8 cellular contexts compared by ENCODE assay signal in the genomic region with DNA sequence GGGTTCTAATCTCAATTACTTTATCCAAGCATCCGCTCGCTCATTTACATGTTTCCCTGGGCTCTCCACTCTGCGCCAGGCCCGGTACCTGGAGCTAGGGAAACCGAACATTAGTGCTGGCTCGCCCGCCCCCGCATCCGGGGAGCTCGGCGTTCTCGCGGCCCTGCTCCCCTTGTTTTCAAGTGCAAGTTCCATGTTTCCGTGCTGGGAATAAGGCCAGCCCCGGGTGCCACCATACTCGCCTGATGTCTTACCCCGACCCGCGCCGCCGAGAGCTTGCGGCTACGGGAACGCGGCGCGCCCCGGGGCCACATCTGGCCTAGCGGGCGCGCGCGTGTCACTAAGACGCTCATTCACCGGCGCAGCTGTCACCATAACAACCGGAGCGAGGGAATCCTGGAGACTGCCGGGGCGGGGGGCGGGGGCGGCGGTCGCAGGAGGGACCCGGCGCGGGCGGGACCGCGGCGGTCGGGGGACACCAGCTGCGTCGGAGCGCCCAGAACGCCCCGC. TPM values are rescaled to one million over a fixed set of nuclear protein-coding genes. Genes with fewer than 3 reads are reported as not detected.
A peak's percentile ranks its signal among the peaks of the same experiment; 100 is the strongest.
DNase-seq lines count a peak whose midpoint lies in the region; ATAC-seq and TF ChIP-seq lines count a peak whose summit lies in the region.

Gene NEURL1, plus strand, starts transcription at position 344 of the 510 bp plus-strand sequence. CDS start 683 bp downstream, outside the sequence.

- H3K36me3 Mint-ChIP-seq in activated T-helper 17 cell treated with anti-CD3 and anti-CD28 coated beads, Interleukin-2, amount 50 U/mL, for 72 hours (ENCODE audit: low read depth): no peaks in the 10 kb centered on the region

- H3K9me3 Mint-ChIP-seq in activated T-helper 17 cell treated with anti-CD3 and anti-CD28 coated beads, Interleukin-2, amount 50 U/mL, for 72 hours: no peaks in the 10 kb centered on the region

- H4K20me1 ChIP-seq in BLaER1: peaks cover 27% of the 10 kb centered on the region

- H3K27me3 ChIP-seq in BLaER1 (peaks cover 66% of the 10 kb centered on the region), HUES6 (ENCODE audit: control insufficient read depth, insufficient read depth, low read length) (peaks cover 38% of the 10 kb centered on the region), left ventricle myocardium inferior (ENCODE audit: low read depth) (peaks cover 57% of the 10 kb centered on the region), psoas muscle (ENCODE audit: insufficient read depth in 3 of 3, low read length in 2 of 3) (peaks cover 0 to 36% (median 4%) of the 10 kb centered on the region in 3 donors)

- 5 to 12% (median 7%) methylated on average over 34 to 57 of the region's 57 CpGs for WGBS in psoas muscle, 3 donors

- intact Hi-C loops in left ventricle myocardium inferior (cut with micrococcal nuclease) (no loop called here), psoas muscle (cut with DNase I) (no loop called here)

- no peaks in the 10 kb centered on the region for H3K36me3 ChIP-seq in BLaER1
- H3K36me3 ChIP-seq in HUES6 (ENCODE audit: control insufficient read depth, insufficient read depth, low read length): no peaks in the 10 kb centered on the region
- H3K36me3 ChIP-seq in left ventricle myocardium inferior: no peaks in the 10 kb centered on the region
- no peaks in the 10 kb centered on the region for H3K36me3 ChIP-seq in psoas muscle (ENCODE audit: insufficient read depth in 1 of 2, low read depth in 1 of 2)

- DNase-seq in left ventricle myocardium inferior (no peak), psoas muscle (peak in 1 of 2 donors; percentile 55)

- TF ChIP-seq CTCF in left ventricle myocardium inferior (IDR thresholded peaks at IDR 0.05; ENCODE audit: borderline replicate concordance): no peak
- TF ChIP-seq CTCF in psoas muscle (IDR thresholded peaks at IDR 0.05): no peak

- H3K4me1 Mint-ChIP-seq in activated T-helper 17 cell treated with anti-CD3 and anti-CD28 coated beads, Interleukin-2, amount 50 U/mL, for 72 hours: no peaks in the 10 kb centered on the region

- H3K9ac ChIP-seq in BLaER1: peak within 1 kb of the TSS; percentile 45; the same call in 1 of the 2 replicates
- peak within 1 kb of the TSS; percentile 75 for H3K9ac ChIP-seq in HUES6 (ENCODE audit: low read length)

- H3K4me1 ChIP-seq in BLaER1 (peaks cover 30% of the 10 kb centered on the region), HUES6 (ENCODE audit: control insufficient read depth, insufficient read depth, low read length) (peaks cover 26% of the 10 kb centered on the region), left ventricle myocardium inferior (peaks cover 28% of the 10 kb centered on the region), psoas muscle (peaks cover 5% of the 10 kb centered on the region)

- peaks cover 36% of the 10 kb centered on the region for H3K27me3 Mint-ChIP-seq in activated T-helper 17 cell treated with anti-CD3 and anti-CD28 coated beads, Interleukin-2, amount 50 U/mL, for 72 hours

- H3K4me3 ChIP-seq in BLaER1: peak within 1 kb of the TSS; percentile 72
- peak within 1 kb of the TSS; percentile 88 for H3K4me3 ChIP-seq in HUES6 (ENCODE audit: low read depth, low read length)
- H3K4me3 ChIP-seq in left ventricle myocardium inferior: peak within 1 kb of the TSS; percentile 72
- peak within 1 kb of the TSS; percentile 72 for H3K4me3 ChIP-seq in psoas muscle

- ATAC-seq in activated T-helper 17 cell treated with anti-CD3 and anti-CD28 coated beads, Interleukin-2, amount 50 U/mL, for 72 hours (replicated peaks): peak; percentile 3
- ATAC-seq in psoas muscle: peak in 3 of 4 donors; percentile 8 to 55 (median 27)
- no peak for ATAC-seq in HG02763 (IDR thresholded peaks at IDR 0.05; ENCODE audit: unreplicated experiment)
- no peak for ATAC-seq in GM18873 (IDR thresholded peaks at IDR 0.05; ENCODE audit: low FRiP score, unreplicated experiment)
- no peak for ATAC-seq in GM18511 (IDR thresholded peaks at IDR 0.05; ENCODE audit: unreplicated experiment)

- H3K4me2 ChIP-seq in BLaER1: peak within 1 kb of the TSS; percentile 98

- H3K27ac Mint-ChIP-seq in activated T-helper 17 cell treated with anti-CD3 and anti-CD28 coated beads, Interleukin-2, amount 50 U/mL, for 72 hours: no peak within 1 kb of the TSS

- H3K9me3 ChIP-seq in BLaER1 (no peaks in the 10 kb centered on the region), HUES6 (ENCODE audit: control insufficient read depth, insufficient read depth, low read depth, low read length) (no peaks in the 10 kb centered on the region), left ventricle myocardium inferior (replicated peaks) (no peaks in the 10 kb centered on the region), psoas muscle (no peaks in the 10 kb centered on the region)

- H3K27ac ChIP-seq in BLaER1: no peak within 1 kb of the TSS
- no peak within 1 kb of the TSS; the same call in 1 of the 2 replicates for H3K27ac ChIP-seq in HUES6 (ENCODE audit: low read depth, low read length)
- H3K27ac ChIP-seq in left ventricle myocardium inferior (replicated peaks): no peak within 1 kb of the TSS
- no peak within 1 kb of the TSS for H3K27ac ChIP-seq in psoas muscle

- H3K4me3 Mint-ChIP-seq in activated T-helper 17 cell treated with anti-CD3 and anti-CD28 coated beads, Interleukin-2, amount 50 U/mL, for 72 hours: peak within 1 kb of the TSS; percentile 84

RNA-seq across cellular contexts. Expression of gene NEURL1, which starts in this region (rescaled TPM):
- 1 to 10 TPM; 2.1 to 3.7 TPM for total RNA-seq in activated T-helper 17 cell treated with anti-CD3 and anti-CD28 coated beads, Interleukin-2, amount 50 U/mL, for 72 hours
- total RNA-seq in left ventricle myocardium inferior (0.14 TPM), psoas muscle (100 to 1,000 TPM in 1 of 4 donors, 10 to 100 TPM in 3; 33.6 to 103 (median 71.4) TPM)
- 10 to 100 TPM; 10.9 to 87.0 (median 35.9) TPM for polyA plus RNA-seq in psoas muscle

Comparison
In these comparisons a context has a peak if more than half of its experiments do, and no peak if none do; other contexts are left out.
1. RNA of gene NEURL1 (total RNA-seq): 33.6 to 103 TPM in psoas muscle; 2.1 to 3.7 TPM in activated T-helper 17 cell treated with anti-CD3 and anti-CD28 coated beads, Interleukin-2, amount 50 U/mL, for 72 hours and 0.14 TPM in left ventricle myocardium inferior (single experiment); every median in the first group is over 4 times any median in the second.
2. ATAC-seq: peak in activated T-helper 17 cell treated with anti-CD3 and anti-CD28 coated beads, Interleukin-2, amount 50 U/mL, for 72 hours (single experiment) and psoas muscle (3 of 4); none in HG02763 (single experiment), GM18873 (single experiment) and GM18511 (single experiment).
3. Peak in every context shown above with its lines, with median percentiles within 50 percentile points of each other: H3K4me3 ChIP-seq.